26 cellular contexts compared by ENCODE assay signal in genomic region chr2:163044116-163044515, GRCh38.
A peak's percentile ranks its signal among the peaks of the same experiment; 100 is the strongest.
DNase-seq lines count a peak whose midpoint lies in the region; ATAC-seq lines count a peak whose summit lies in the region.
"Had no signal": no experiment of that assay in that cellular context is flagged by ENCODE, and none has a peak within 500 bp of the region (broad histone marks: within the 10 kb centered on the region; RNA-seq: fewer than 3 reads in every experiment).

No MANE protein-coding gene starts in this region.

- ATAC-seq in HG03139 (IDR thresholded peaks at IDR 0.05; ENCODE audit: unreplicated experiment), result no peak
- ATAC-seq in activated T-helper 17 cell treated with anti-CD3 and anti-CD28 coated beads, Interleukin-2, amount 50 U/mL, for 72 hours (replicated peaks), result no peak
- ATAC-seq: activated CD8-positive, alpha-beta T cell treated with anti-CD3 and anti-CD28 coated beads, Interleukin-2, amount 10 ng/mL, durations not matched to agents 7 days and 5 days; Right ventricle myocardium inferior had no signal

- no peak overlapping the region for H3K4me3 Mint-ChIP-seq in activated T-helper 17 cell treated with anti-CD3 and anti-CD28 coated beads, Interleukin-2, amount 50 U/mL, for 72 hours
- H3K4me3 Mint-ChIP-seq: activated CD8-positive, alpha-beta T cell treated with anti-CD3 and anti-CD28 coated beads, Interleukin-2, amount 10 ng/mL, durations not matched to agents 7 days and 5 days; central memory CD8-positive, alpha-beta T cell; mesothelial cell of epicardium; T-helper 1 cell treated with Interleukin-12 subunit alpha and Interleukin-12 subunit beta and Interleukin-4 antibody, amounts not matched to agents 30 μg/mL and 1 μg/mL, for 36 hours had no signal

- no peak overlapping the region for H3K23ac ChIP-seq in neuronal stem cell (ENCODE audit: low read depth, low read length, poor library complexity)

- H3K18ac ChIP-seq in neuronal stem cell (ENCODE audit: low read length), result no peak overlapping the region

- H2BK15ac ChIP-seq in neuronal stem cell (ENCODE audit: low read length), result no peak overlapping the region

- H4K8ac ChIP-seq in neuronal stem cell (ENCODE audit: low read depth, low read length), result no peak overlapping the region

- no peaks in the 10 kb centered on the region for H3K9me3 ChIP-seq in neuronal stem cell (replicated peaks in 1 of 2; ENCODE audit: control insufficient read depth in 2 of 2, insufficient read depth in 1 of 2, low read depth in 1 of 2, low read length in 2 of 2)
- H3K9me3 ChIP-seq: BLaER1 treated with 17β-estradiol and CSF1 and Interleukin-3, amounts not matched to agents 10 nM and 100 nM; tibial artery had no signal

- H3K36me3 Mint-ChIP-seq in activated T-helper 17 cell treated with anti-CD3 and anti-CD28 coated beads, Interleukin-2, amount 50 U/mL, for 72 hours (ENCODE audit: low read depth), result no peaks in the 10 kb centered on the region
- H3K36me3 Mint-ChIP-seq: mesothelial cell of epicardium had no signal

- H2BK12ac ChIP-seq in neuronal stem cell (ENCODE audit: low read length), result no peak overlapping the region

- no peak overlapping the region for H4K91ac ChIP-seq in neuronal stem cell (ENCODE audit: low read depth, low read length, poor library complexity)

- H3K4me1 ChIP-seq in neuronal stem cell (ENCODE audit: control insufficient read depth in 2 of 2, insufficient read depth in 1 of 2, low read depth in 1 of 2, low read length in 2 of 2), result no peaks in the 10 kb centered on the region
- H3K4me1 ChIP-seq: BLaER1 treated with 17β-estradiol and CSF1 and Interleukin-3, amounts not matched to agents 10 nM and 100 nM; right atrium auricular region; tibial artery had no signal

- no peak overlapping the region for H3K4me3 ChIP-seq in neuronal stem cell (ENCODE audit: low read length in 2 of 2)
- H3K4me3 ChIP-seq: BLaER1 treated with 17β-estradiol and CSF1 and Interleukin-3, amounts not matched to agents 10 nM and 100 nM; right atrium auricular region; tibial artery had no signal

- no peaks in the 10 kb centered on the region for H3K27me3 ChIP-seq in neuronal stem cell (ENCODE audit: control insufficient read depth in 3 of 3, insufficient read depth in 3 of 3, low read depth in 1 of 3, low read length in 3 of 3)
- H3K27me3 ChIP-seq: BLaER1 treated with 17β-estradiol and CSF1 and Interleukin-3, amounts not matched to agents 10 nM and 100 nM; right atrium auricular region; tibial artery had no signal

- H3K27ac Mint-ChIP-seq in activated T-helper 17 cell treated with anti-CD3 and anti-CD28 coated beads, Interleukin-2, amount 50 U/mL, for 72 hours, result no peak overlapping the region
- H3K27ac Mint-ChIP-seq: activated CD8-positive, alpha-beta T cell treated with anti-CD3 and anti-CD28 coated beads, Interleukin-2, amount 10 ng/mL, durations not matched to agents 7 days and 5 days; activated T-helper 2 cell treated with anti-CD3 and anti-CD28 coated beads, Interferon-gamma antibody, Interleukin-2, Interleukin-4, amounts not matched to agents 10 μg/mL and 5 μg/mL and 100 μg/mL, durations not matched to agents 14 hours and 24 hours and 36 hours; mesothelial cell of epicardium; T-helper 1 cell treated with Interleukin-12 subunit alpha and Interleukin-12 subunit beta and Interleukin-4 antibody, amounts not matched to agents 30 μg/mL and 1 μg/mL, for 36 hours had no signal

- H3K4me1 Mint-ChIP-seq in activated T-helper 17 cell treated with anti-CD3 and anti-CD28 coated beads, Interleukin-2, amount 50 U/mL, for 72 hours, result no peaks in the 10 kb centered on the region
- H3K4me1 Mint-ChIP-seq: central memory CD8-positive, alpha-beta T cell; mesothelial cell of epicardium had no signal

- no peaks in the 10 kb centered on the region for H3K27me3 Mint-ChIP-seq in activated T-helper 17 cell treated with anti-CD3 and anti-CD28 coated beads, Interleukin-2, amount 50 U/mL, for 72 hours
- H3K27me3 Mint-ChIP-seq: central memory CD8-positive, alpha-beta T cell had no signal

- no peak overlapping the region for H3K4ac ChIP-seq in neuronal stem cell (ENCODE audit: low read length)

- peaks cover 7% of the 10 kb centered on the region for H3K9me3 Mint-ChIP-seq in activated T-helper 17 cell treated with anti-CD3 and anti-CD28 coated beads, Interleukin-2, amount 50 U/mL, for 72 hours
- H3K9me3 Mint-ChIP-seq: activated T-helper 2 cell treated with anti-CD3 and anti-CD28 coated beads, Interferon-gamma antibody, Interleukin-2, Interleukin-4, amounts not matched to agents 10 μg/mL and 5 μg/mL and 100 μg/mL, durations not matched to agents 14 hours and 24 hours and 36 hours; T-helper 1 cell treated with Interleukin-12 subunit alpha and Interleukin-12 subunit beta and Interleukin-4 antibody, amounts not matched to agents 30 μg/mL and 1 μg/mL, for 36 hours had no signal

- H3K36me3 ChIP-seq in neuronal stem cell (replicated peaks in 1 of 2; ENCODE audit: control insufficient read depth in 2 of 2, insufficient read depth in 2 of 2, low read length in 2 of 2), result no peaks in the 10 kb centered on the region
- H3K36me3 ChIP-seq: BLaER1 treated with 17β-estradiol and CSF1 and Interleukin-3, amounts not matched to agents 10 nM and 100 nM; right atrium auricular region; tibial artery; WERI-Rb-1 had no signal

- H3K4me2 ChIP-seq in neuronal stem cell (ENCODE audit: insufficient read depth, low read length, poor library complexity, severe bottlenecking), result no peak overlapping the region
- H3K4me2 ChIP-seq: BLaER1 treated with 17β-estradiol and CSF1 and Interleukin-3, amounts not matched to agents 10 nM and 100 nM had no signal

- H2AFZ ChIP-seq in neuronal stem cell (ENCODE audit: low read length), result peak overlapping the region; percentile 52

- no peak overlapping the region for H2AK5ac ChIP-seq in neuronal stem cell (ENCODE audit: low read depth, low read length)

- no peak overlapping the region for H3K9ac ChIP-seq in neuronal stem cell (ENCODE audit: low read depth, low read length, poor library complexity)
- H3K9ac ChIP-seq: BLaER1 treated with 17β-estradiol and CSF1 and Interleukin-3, amounts not matched to agents 10 nM and 100 nM had no signal

- H3K79me1 ChIP-seq in neuronal stem cell (ENCODE audit: low read depth, low read length), result no peaks in the 10 kb centered on the region

- DNase-seq in NCI-H1105 treated with DMSO at 0.1 percent for 48 hours (lab: John Stamatoyannopoulos, UW) (peak; percentile 18), NCI-H1105 (lab: John Stamatoyannopoulos, UW) (no peak), NCI-H146 treated with DMSO at 0.1 percent for 48 hours (lab: John Stamatoyannopoulos, UW; ENCODE audit: unreplicated experiment) (peak; percentile 21), SW480 (ENCODE audit: low spot score) (peak; percentile 1), neuronal stem cell (ENCODE audit: low spot score) (no peak)
- DNase-seq in effector CD8-positive, alpha-beta T cell (lab: John Stamatoyannopoulos, UW), result no peak
- DNase-seq: activated CD8-positive, alpha-beta T cell treated with anti-CD3 and anti-CD28 coated beads, Interleukin-2, amount 10 ng/mL, durations not matched to agents 7 days and 5 days; DMS79 treated with DMSO at 0.1 percent for 48 hours; effector memory CD4-positive, alpha-beta T cell; H7; hippocampal formation; NCI-H2029; stimulated activated CD4-positive, alpha-beta T cell treated with anti-CD3 and anti-CD28 coated beads, Interleukin-15, amount 100 ng/mL, for 24 hours; stimulated activated naive CD4-positive, alpha-beta T cell; tibial artery; WERI-Rb-1 had no signal

- no peak overlapping the region for H3K27ac ChIP-seq in neuronal stem cell (replicated peaks; ENCODE audit: low read length)
- H3K27ac ChIP-seq: 22Rv1; BLaER1 treated with 17β-estradiol and CSF1 and Interleukin-3, amounts not matched to agents 10 nM and 100 nM; right atrium auricular region; tibial artery; WERI-Rb-1 had no signal

- no peak overlapping the region for H3K14ac ChIP-seq in neuronal stem cell (ENCODE audit: low read length)

- WGBS in neuronal stem cell (ENCODE audit: extremely low coverage in 2 of 2, insufficient read length in 2 of 2, insufficient replicate concordance in 1 of 2), 2 donors, result no CpG with 5 or more reads among the region's 3 CpGs

- no peak overlapping the region for H2BK120ac ChIP-seq in neuronal stem cell (ENCODE audit: low read depth, low read length)

- no peak overlapping the region for H2BK5ac ChIP-seq in neuronal stem cell (ENCODE audit: low read length)

Comparison
In these comparisons a context has a peak if more than half of its experiments do, and no peak if none do; other contexts are left out.
1. DNase-seq: peak in NCI-H1105 treated with DMSO at 0.1 percent for 48 hours (single experiment), NCI-H146 treated with DMSO at 0.1 percent for 48 hours (single experiment) and SW480 (single experiment); none in NCI-H1105 (single experiment), neuronal stem cell (single experiment) and effector CD8-positive, alpha-beta T cell (single experiment).